Comparison of ENCODE assay signal across 8 cellular contexts in genomic region chr6:129672345-129672691, GRCh38. TPM values are rescaled to one million over a fixed set of nuclear protein-coding genes. Genes with fewer than 3 reads are reported as not detected.
A peak's percentile ranks its signal among the peaks of the same experiment; 100 is the strongest.
DNase-seq lines count a peak whose midpoint lies in the region; ATAC-seq and TF ChIP-seq lines count a peak whose summit lies in the region.

No MANE protein-coding gene starts in this region.

- peak; percentile 23 for ATAC-seq in GM21360 (IDR thresholded peaks at IDR 0.05; ENCODE audit: unreplicated experiment)
- ATAC-seq in HG03432 (IDR thresholded peaks at IDR 0.05; ENCODE audit: unreplicated experiment) = peak; percentile 24
- ATAC-seq in sciatic nerve = peak; percentile 55
- no peak for ATAC-seq in left colon

- no peak overlapping the region for H3K4me3 ChIP-seq in colonic mucosa

- intact Hi-C loops in colonic mucosa (cut with DNase I) (no loop called here), sciatic nerve (cut with DNase I) (no loop called here), left colon (cut with DNase I, micrococcal nuclease) (no loop called here)

- no peak for TF ChIP-seq CTCF in colonic mucosa (IDR thresholded peaks at IDR 0.05)

- no peaks in the 10 kb centered on the region for H3K9me3 ChIP-seq in colonic mucosa

- H3K4me1 ChIP-seq in colonic mucosa = no peaks in the 10 kb centered on the region

- H3K27me3 ChIP-seq in colonic mucosa = no peaks in the 10 kb centered on the region

- no peak overlapping the region for H3K9ac ChIP-seq in colonic mucosa (ENCODE audit: low read depth in 2 of 2, low read length in 2 of 2)

- no peaks in the 10 kb centered on the region for H3K36me3 ChIP-seq in colonic mucosa

- DNase-seq in colonic mucosa (no peak), sciatic nerve (ENCODE audit: low spot score) (no peak), SKM-1 treated with dmso at 0.1 percent for 144 hours (lab: John Stamatoyannopoulos, UW; ENCODE audit: unreplicated experiment) (no peak), left colon (no peak), ecto neural progenitor cell (ENCODE audit: low spot score) (no peak), HPDE6-E6E7 (ENCODE audit: extremely low spot score) (no peak)

- peak overlapping the region; percentile 23 for H3K27ac ChIP-seq in colonic mucosa

RNA-seq across cellular contexts. Expression of gene ARHGAP18, which starts 37.7 kb away (rescaled TPM):
- 10 to 100 TPM; 18.7 to 28.3 TPM for total RNA-seq in colonic mucosa
- 18.2 TPM for total RNA-seq in sciatic nerve
- total RNA-seq in left colon = 10 to 100 TPM; 19.9 to 26.9 TPM
